Comparison of ENCODE assay signal across 8 cellular contexts in genomic region chr22:24427500-24428164, GRCh38. TPM values are rescaled to one million over a fixed set of nuclear protein-coding genes. Genes with fewer than 3 reads are reported as not detected.
DNase-seq lines count a peak whose midpoint lies in the region; ATAC-seq and TF ChIP-seq lines count a peak whose summit lies in the region.

ADORA2A (plus strand) TSS chr22:24427599; CDS start chr22:24433405, 5,806 bp downstream.

- peak within 1 kb of the TSS; percentile 96 for H3K9ac ChIP-seq in MM.1S (ENCODE audit: low read length)

- no peaks in the 10 kb centered on the region for H3K9me2 ChIP-seq in MM.1S (replicated peaks; ENCODE audit: insufficient read depth, low read length)

- peak within 1 kb of the TSS; percentile 39 for H2AFZ ChIP-seq in MM.1S (ENCODE audit: low read length)

- H3K79me2 ChIP-seq in MM.1S (ENCODE audit: low read length) = peaks cover 48% of the 10 kb centered on the region

- ATAC-seq in Right ventricle myocardium inferior (no peak), upper lobe of right lung (peak; percentile 2)

- H3K4me1 ChIP-seq in right atrium auricular region = peaks cover 0 to 64% of the 10 kb centered on the region in 2 donors
- peaks cover 41% of the 10 kb centered on the region for H3K4me1 ChIP-seq in MM.1S (ENCODE audit: low read length)
- peaks cover 4 to 16% of the 10 kb centered on the region in 2 donors for H3K4me1 ChIP-seq in muscle layer of duodenum (ENCODE audit: control insufficient read depth in 1 of 2, insufficient read depth in 2 of 2, low read length in 2 of 2)
- H3K4me1 ChIP-seq in upper lobe of right lung = peaks cover 30% of the 10 kb centered on the region

- TF ChIP-seq CTCF in right atrium auricular region (IDR thresholded peaks at IDR 0.05) (no peak), MM.1S (IDR thresholded peaks at IDR 0.05; ENCODE audit: low read length) (peak; percentile 12), upper lobe of right lung (IDR thresholded peaks at IDR 0.05) (no peak)

- H3K27me3 ChIP-seq in right atrium auricular region = no peaks in the 10 kb centered on the region
- H3K27me3 ChIP-seq in MM.1S (replicated peaks; ENCODE audit: insufficient read depth, low read length) = no peaks in the 10 kb centered on the region
- H3K27me3 ChIP-seq in muscle layer of duodenum (ENCODE audit: low read depth, low read length) = no peaks in the 10 kb centered on the region
- H3K27me3 ChIP-seq in upper lobe of right lung = no peaks in the 10 kb centered on the region

- peak; percentile 85 for DNase-seq in Right ventricle myocardium inferior (ENCODE audit: missing footprints)
- no peak for DNase-seq in right atrium auricular region (ENCODE audit: low spot score)
- peak; percentile 91 for DNase-seq in MM.1S
- peak; percentile 70 for DNase-seq in activated T-helper 1 cell treated with Interleukin-2 at 50 U/mL for 16 hours (ENCODE audit: low read depth)
- no peak for DNase-seq in upper lobe of right lung
- DNase-seq in NCI-H510A treated with DMSO at 0.1 percent for 48 hours (lab: John Stamatoyannopoulos, UW) = no peak
- no peak for DNase-seq in KG1 (lab: John Stamatoyannopoulos, UW)

- H3K9me3 ChIP-seq in right atrium auricular region (no peaks in the 10 kb centered on the region), MM.1S (replicated peaks; ENCODE audit: insufficient read depth, low read length) (no peaks in the 10 kb centered on the region), muscle layer of duodenum (ENCODE audit: control insufficient read depth in 1 of 2, low read length in 2 of 2) (no peaks in the 10 kb centered on the region), upper lobe of right lung (no peaks in the 10 kb centered on the region)

- intact Hi-C loops in Right ventricle myocardium inferior (cut with DNase I) = no loop called here
- intact Hi-C loops in upper lobe of right lung (cut with DNase I) = no loop called here

- peaks cover 30% of the 10 kb centered on the region for H3F3A ChIP-seq in MM.1S (ENCODE audit: insufficient read depth, low read length)

- peak within 1 kb of the TSS; percentile 98 for H3K4me2 ChIP-seq in MM.1S (ENCODE audit: low read depth, low read length)

- H3K36me3 ChIP-seq in right atrium auricular region (no peaks in the 10 kb centered on the region), MM.1S (replicated peaks; ENCODE audit: insufficient read depth, low read length) (no peaks in the 10 kb centered on the region), muscle layer of duodenum (ENCODE audit: control insufficient read depth in 1 of 2, insufficient read depth in 2 of 2, low read length in 2 of 2) (no peaks in the 10 kb centered on the region), upper lobe of right lung (no peaks in the 10 kb centered on the region)

- no peak within 1 kb of the TSS for H3K4me3 ChIP-seq in right atrium auricular region
- peak within 1 kb of the TSS; percentile 79 for H3K4me3 ChIP-seq in MM.1S (ENCODE audit: low read length)
- peak within 1 kb of the TSS; percentile 24 to 26 for H3K4me3 ChIP-seq in muscle layer of duodenum (ENCODE audit: low read depth in 1 of 2, low read length in 2 of 2)
- peak within 1 kb of the TSS; percentile 31 for H3K4me3 ChIP-seq in upper lobe of right lung

- H3K27ac ChIP-seq in right atrium auricular region (no peak within 1 kb of the TSS), MM.1S (ENCODE audit: low read length) (peak within 1 kb of the TSS; percentile 96), muscle layer of duodenum (ENCODE audit: low read length) (peak within 1 kb of the TSS; percentile 39), upper lobe of right lung (peak within 1 kb of the TSS; percentile 66)

- no peaks in the 10 kb centered on the region for H4K20me1 ChIP-seq in MM.1S (ENCODE audit: insufficient read depth, low read length)

RNA-seq across cellular contexts. Expression of gene ADORA2A, which starts in this region (rescaled TPM):
- total RNA-seq in Right ventricle myocardium inferior = 4.3 TPM
- total RNA-seq in right atrium auricular region = 1 to 10 TPM; 5.9 to 7.1 TPM
- total RNA-seq in upper lobe of right lung = 17.2 TPM

Comparison
In these comparisons a context has a peak if more than half of its experiments do, and no peak if none do; other contexts are left out.
1. DNase-seq: peak in Right ventricle myocardium inferior (single experiment), MM.1S (single experiment) and activated T-helper 1 cell treated with Interleukin-2 at 50 U/mL for 16 hours (single experiment); none in right atrium auricular region (single experiment), upper lobe of right lung (single experiment), NCI-H510A treated with DMSO at 0.1 percent for 48 hours (single experiment) and KG1 (single experiment).
2. H3K27ac ChIP-seq: peak in MM.1S (single experiment), muscle layer of duodenum (single experiment) and upper lobe of right lung (single experiment); none in right atrium auricular region (0 of 2).
3. H3K4me3 ChIP-seq: peak in MM.1S (single experiment), muscle layer of duodenum (2 of 2) and upper lobe of right lung (single experiment); none in right atrium auricular region (0 of 2).